ENCODE assay signal across 12 cellular contexts in genomic region chr18:70074091-70074490, GRCh38.
"Had no signal": no experiment of that assay in that cellular context is flagged by ENCODE, and none has a peak within 500 bp of the region (broad histone marks: within the 10 kb centered on the region; RNA-seq: fewer than 3 reads in every experiment).

No MANE protein-coding gene starts in this region.

- H3K36me3 ChIP-seq: prostate gland, vagina had no signal

- H3K9me3 ChIP-seq: prostate gland, vagina had no signal

- H3K27me3 ChIP-seq: dorsolateral prefrontal cortex, vagina had no signal

- H3K27ac ChIP-seq: dorsolateral prefrontal cortex, prostate gland, vagina had no signal

- ATAC-seq: naive thymus-derived CD4-positive, alpha-beta T cell; right cardiac atrium; stimulated activated naive CD8-positive, alpha-beta T cell treated with anti-CD3 and anti-CD28 coated beads, Interleukin-15, amount 100 ng/mL, for 72 hours had no signal

- H3K4me1 ChIP-seq: prostate gland, vagina had no signal

- H3K4me3 ChIP-seq: dorsolateral prefrontal cortex, prostate gland, vagina had no signal

- DNase-seq: activated CD4-positive, alpha-beta T cell treated with anti-CD3 and anti-CD28 coated beads, Interleukin-2, amount 50 U/mL, for 48 hours; activated T-cell treated with anti-CD3 and anti-CD28 coated beads for 4 hours; amygdala; caudate nucleus; dorsolateral prefrontal cortex; naive thymus-derived CD4-positive, alpha-beta T cell; right cardiac atrium; stimulated activated CD4-positive, alpha-beta T cell treated with anti-CD3 and anti-CD28 coated beads, Interleukin-4, amount 100 ng/mL, for 1 hour; stimulated activated naive CD8-positive, alpha-beta T cell treated with anti-CD3 and anti-CD28 coated beads, Interleukin-15, amount 100 ng/mL, for 72 hours; trophoblast cell had no signal
